Comparison of ENCODE assay signal across 1 cellular context in genomic region chr2:236105955-236106607, GRCh38.
A peak's percentile ranks its signal among the peaks of the same experiment; 100 is the strongest.
TF ChIP-seq lines count a peak whose summit lies in the region.

No MANE protein-coding gene starts in this region.

TF ChIP-seq in HepG2, 621 proteins besides CTCF, POLR2A, EP300 and RAD21 (continued from another document and continues in another):
- no peak for TF ChIP-seq ZBTB37 (CRISPR knock-in tag; IDR thresholded peaks at IDR 0.05)
- 0 out of 2 replicates have a peak, but pooled peaks have one; percentile 20 for TF ChIP-seq MEF2D (CRISPR knock-in tag; IDR thresholded peaks at IDR 0.05)
- no peak for TF ChIP-seq ZNF772 (CRISPR knock-in tag; IDR thresholded peaks at IDR 0.05)
- TF ChIP-seq PHF21A (CRISPR knock-in tag; IDR thresholded peaks at IDR 0.05), result peak; percentile 70
- TF ChIP-seq ZIK1 (CRISPR knock-in tag; IDR thresholded peaks at IDR 0.05; ENCODE audit: borderline replicate concordance, low read depth), result no peak
- TF ChIP-seq ZBTB21 (CRISPR knock-in tag; IDR thresholded peaks at IDR 0.05), result no peak
- TF ChIP-seq ZNF609 (CRISPR knock-in tag; IDR thresholded peaks at IDR 0.05; ENCODE audit: borderline replicate concordance), result peak; percentile 87; the same call in 1 of the 2 replicates
- no peak for TF ChIP-seq MAZ (IDR thresholded peaks at IDR 0.05; ENCODE audit: borderline replicate concordance, low read depth, low read length)
- no peak for TF ChIP-seq MAZ (CRISPR knock-in tag; IDR thresholded peaks at IDR 0.05; ENCODE audit: low read depth)
- TF ChIP-seq MIER2 (CRISPR knock-in tag; IDR thresholded peaks at IDR 0.05), result 0 out of 2 replicates have a peak, but pooled peaks have one; percentile 16
- peak; percentile 71 for TF ChIP-seq HDAC1 (CRISPR knock-in tag; IDR thresholded peaks at IDR 0.05)
- TF ChIP-seq ZNF280B (CRISPR knock-in tag; IDR thresholded peaks at IDR 0.05; ENCODE audit: borderline replicate concordance), result no peak; the same call in 1 of the 2 replicates
- TF ChIP-seq FOXK2 (IDR thresholded peaks at IDR 0.05), result no peak
- TF ChIP-seq ZNF788 (CRISPR knock-in tag; IDR thresholded peaks at IDR 0.05; ENCODE audit: borderline replicate concordance), result no peak
- TF ChIP-seq ZSCAN22 (CRISPR knock-in tag; IDR thresholded peaks at IDR 0.05), result no peak
- peak; percentile 48 for TF ChIP-seq SKI (IDR thresholded peaks at IDR 0.05; ENCODE audit: partially characterized antibody)
- no peak for TF ChIP-seq ATF7 (IDR thresholded peaks at IDR 0.05)
- no peak for TF ChIP-seq ATF7 (CRISPR knock-in tag; IDR thresholded peaks at IDR 0.05)
- no peak for TF ChIP-seq PAX8 (CRISPR knock-in tag; IDR thresholded peaks at IDR 0.05; ENCODE audit: borderline replicate concordance)
- TF ChIP-seq GFI1 (CRISPR knock-in tag; IDR thresholded peaks at IDR 0.05; ENCODE audit: borderline replicate concordance), result peak; percentile 98
- no peak for TF ChIP-seq ZNF564 (CRISPR knock-in tag; IDR thresholded peaks at IDR 0.05)
- TF ChIP-seq HMGA1 (CRISPR knock-in tag; conservative IDR thresholded peaks at IDR 0.05), result no peak
- no peak for TF ChIP-seq ZBTB1 (CRISPR knock-in tag; IDR thresholded peaks at IDR 0.05; ENCODE audit: borderline replicate concordance)
- peak; percentile 38; the same call in 1 of the 2 replicates for TF ChIP-seq UBTF (CRISPR knock-in tag; IDR thresholded peaks at IDR 0.05)
- TF ChIP-seq HOXA9 (CRISPR knock-in tag; IDR thresholded peaks at IDR 0.05; ENCODE audit: borderline replicate concordance), result no peak
- no peak for TF ChIP-seq RAD51 (IDR thresholded peaks at IDR 0.05; ENCODE audit: borderline replicate concordance)
- TF ChIP-seq, protein P1, sequence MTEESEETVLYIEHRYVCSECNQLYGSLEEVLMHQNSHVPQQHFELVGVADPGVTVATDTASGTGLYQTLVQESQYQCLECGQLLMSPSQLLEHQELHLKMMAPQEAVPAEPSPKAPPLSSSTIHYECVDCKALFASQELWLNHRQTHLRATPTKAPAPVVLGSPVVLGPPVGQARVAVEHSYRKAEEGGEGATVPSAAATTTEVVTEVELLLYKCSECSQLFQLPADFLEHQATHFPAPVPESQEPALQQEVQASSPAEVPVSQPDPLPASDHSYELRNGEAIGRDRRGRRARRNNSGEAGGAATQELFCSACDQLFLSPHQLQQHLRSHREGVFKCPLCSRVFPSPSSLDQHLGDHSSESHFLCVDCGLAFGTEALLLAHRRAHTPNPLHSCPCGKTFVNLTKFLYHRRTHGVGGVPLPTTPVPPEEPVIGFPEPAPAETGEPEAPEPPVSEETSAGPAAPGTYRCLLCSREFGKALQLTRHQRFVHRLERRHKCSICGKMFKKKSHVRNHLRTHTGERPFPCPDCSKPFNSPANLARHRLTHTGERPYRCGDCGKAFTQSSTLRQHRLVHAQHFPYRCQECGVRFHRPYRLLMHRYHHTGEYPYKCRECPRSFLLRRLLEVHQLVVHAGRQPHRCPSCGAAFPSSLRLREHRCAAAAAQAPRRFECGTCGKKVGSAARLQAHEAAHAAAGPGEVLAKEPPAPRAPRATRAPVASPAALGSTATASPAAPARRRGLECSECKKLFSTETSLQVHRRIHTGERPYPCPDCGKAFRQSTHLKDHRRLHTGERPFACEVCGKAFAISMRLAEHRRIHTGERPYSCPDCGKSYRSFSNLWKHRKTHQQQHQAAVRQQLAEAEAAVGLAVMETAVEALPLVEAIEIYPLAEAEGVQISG (CRISPR knock-in tag; IDR thresholded peaks at IDR 0.05), result 0 out of 2 replicates have a peak, but pooled peaks have one; percentile 38
- TF ChIP-seq MIER3 (CRISPR knock-in tag; IDR thresholded peaks at IDR 0.05; ENCODE audit: borderline replicate concordance), result peak; percentile 26; the same call in 1 of the 2 replicates
- no peak for TF ChIP-seq CCDC6 (CRISPR knock-in tag; IDR thresholded peaks at IDR 0.05)
- no peak for TF ChIP-seq FOXP1 (IDR thresholded peaks at IDR 0.05)
- peak; percentile 68 for TF ChIP-seq FOXP1 (CRISPR knock-in tag; IDR thresholded peaks at IDR 0.05)
- no peak for TF ChIP-seq ZBTB10 (CRISPR knock-in tag; IDR thresholded peaks at IDR 0.05; ENCODE audit: borderline replicate concordance)
- no peak for TF ChIP-seq ZNF282 (IDR thresholded peaks at IDR 0.05; ENCODE audit: partially characterized antibody)
- TF ChIP-seq ZBTB26 (CRISPR knock-in tag; IDR thresholded peaks at IDR 0.05; ENCODE audit: borderline replicate concordance), result peak; percentile 23; the same call in 1 of the 2 replicates
- no peak for TF ChIP-seq ZNF337 (CRISPR knock-in tag; IDR thresholded peaks at IDR 0.05; ENCODE audit: borderline replicate concordance, low read depth)
- peak; percentile 18; the same call in 1 of the 2 replicates for TF ChIP-seq ZNF644 (CRISPR knock-in tag; IDR thresholded peaks at IDR 0.05; ENCODE audit: low read depth)
- no peak for TF ChIP-seq ZNF674 (CRISPR knock-in tag; IDR thresholded peaks at IDR 0.05; ENCODE audit: low read depth)
- TF ChIP-seq GRHL1 (CRISPR knock-in tag; conservative IDR thresholded peaks at IDR 0.05), result no peak
- no peak; the same call in 1 of the 2 replicates for TF ChIP-seq NCOR1 (IDR thresholded peaks at IDR 0.05; ENCODE audit: borderline replicate concordance, low read length)
- peak; percentile 73; the same call in 1 of the 2 replicates for TF ChIP-seq BRD4 (CRISPR knock-in tag; IDR thresholded peaks at IDR 0.05)
- TF ChIP-seq ZNF580 (CRISPR knock-in tag; IDR thresholded peaks at IDR 0.05; ENCODE audit: borderline replicate concordance, low read depth), result no peak
- TF ChIP-seq NCOA2 (CRISPR knock-in tag; IDR thresholded peaks at IDR 0.05), result peak; percentile 83
- TF ChIP-seq TBP (CRISPR knock-in tag; IDR thresholded peaks at IDR 0.05), result peak; percentile 64; the same call in 1 of the 2 replicates
- no peak for TF ChIP-seq SRSF9 (IDR thresholded peaks at IDR 0.05; ENCODE audit: borderline replicate concordance, insufficient read depth, low read depth, low read length, poor library complexity, severe bottlenecking)
- peak; percentile 81; the same call in 1 of the 2 replicates for TF ChIP-seq ZSCAN9 (CRISPR knock-in tag; IDR thresholded peaks at IDR 0.05; ENCODE audit: borderline replicate concordance)
- peak; percentile 58 for TF ChIP-seq TBL1XR1 (IDR thresholded peaks at IDR 0.05; ENCODE audit: borderline replicate concordance, low read length, partially characterized antibody)
